8 cellular contexts compared by ENCODE assay signal in genomic region chr4:76087007-76087769, GRCh38. TPM values are rescaled to one million over a fixed set of nuclear protein-coding genes. Genes with fewer than 3 reads are reported as not detected.
DNase-seq lines count a peak whose midpoint lies in the region; ATAC-seq and TF ChIP-seq lines count a peak whose summit lies in the region.

No MANE protein-coding gene starts in this region.

- H3K4me2 ChIP-seq in OCI-LY3 (ENCODE audit: low read length) = peak overlapping the region; percentile 83

- H2AFZ ChIP-seq in OCI-LY3 (ENCODE audit: low read depth, low read length) = peak overlapping the region; percentile 95

- H4K20me1 ChIP-seq in OCI-LY3 (ENCODE audit: insufficient read depth, low read length) = no peaks in the 10 kb centered on the region

- H3K9ac ChIP-seq in HUES64 (ENCODE audit: low read depth, low read length) = peak overlapping the region; percentile 11; the same call in 1 of the 2 replicates
- H3K9ac ChIP-seq in OCI-LY3 (ENCODE audit: low read length) = peak overlapping the region; percentile 46

- DNase-seq in Daoy (ENCODE audit: low read depth) (peak; percentile 41), choroid plexus epithelial cell (ENCODE audit: low read depth) (peak; percentile 76), tibial nerve (ENCODE audit: low spot score in 2 of 2) (peak in 1 of 2 donors; percentile 39)

- TF ChIP-seq CTCF in OCI-LY3 (IDR thresholded peaks at IDR 0.05; ENCODE audit: low read depth, low read length) = peak; percentile 83
- TF ChIP-seq CTCF in choroid plexus epithelial cell (conservative IDR thresholded peaks at IDR 0.05; ENCODE audit: low read depth, low read length) = peak; percentile 78
- peak; percentile 26 to 61 (median 40) for TF ChIP-seq CTCF in tibial nerve (IDR thresholded peaks at IDR 0.05)

- peak in 1 of 2 donors; percentile 52 for TF ChIP-seq EP300 in tibial nerve (IDR thresholded peaks at IDR 0.05)

- H3K36me3 ChIP-seq in HUES64 (ENCODE audit: insufficient read depth, low read length) (no peaks in the 10 kb centered on the region), OCI-LY3 (replicated peaks; ENCODE audit: low read depth, low read length) (no peaks in the 10 kb centered on the region), tibial nerve (no peaks in the 10 kb centered on the region)

- ATAC-seq in GM19455 (IDR thresholded peaks at IDR 0.05; ENCODE audit: unreplicated experiment) (no peak), GM18517 (IDR thresholded peaks at IDR 0.05; ENCODE audit: unreplicated experiment) (no peak)

- no peak for TF ChIP-seq POLR2A in tibial nerve (IDR thresholded peaks at IDR 0.05)

- H3K79me2 ChIP-seq in OCI-LY3 (ENCODE audit: low read length) = no peaks in the 10 kb centered on the region

- H3K4me1 ChIP-seq in HUES64 (ENCODE audit: insufficient read depth, low read length) (no peaks in the 10 kb centered on the region), OCI-LY3 (ENCODE audit: low read length) (peaks cover 23% of the 10 kb centered on the region), tibial nerve (peaks cover 0 to 25% (median 6%) of the 10 kb centered on the region in 4 donors)

- WGBS in HUES64 = 37% methylated on average over 12 of the region's 13 CpGs
- 15 to 19% methylated on average over 13 of the region's 13 CpGs for WGBS in tibial nerve, 2 donors

- H3K9me3 ChIP-seq in HUES64 (ENCODE audit: insufficient read depth, low read depth, low read length) (no peaks in the 10 kb centered on the region), OCI-LY3 (ENCODE audit: insufficient read depth, low read length) (no peaks in the 10 kb centered on the region), tibial nerve (no peaks in the 10 kb centered on the region)

- H3K27me3 ChIP-seq in HUES64 (ENCODE audit: insufficient read depth, low read length) = no peaks in the 10 kb centered on the region
- H3K27me3 ChIP-seq in OCI-LY3 (ENCODE audit: low read depth, low read length) = no peaks in the 10 kb centered on the region
- no peaks in the 10 kb centered on the region for H3K27me3 ChIP-seq in layer of hippocampus (ENCODE audit: control insufficient read depth, insufficient read depth, low read length)
- no peaks in the 10 kb centered on the region for H3K27me3 ChIP-seq in tibial nerve

- H3K4me3 ChIP-seq in HUES64 (ENCODE audit: low read length) = no peak overlapping the region; the same call in 1 of the 2 replicates
- H3K4me3 ChIP-seq in OCI-LY3 (ENCODE audit: low read length) = peak overlapping the region; percentile 66
- no peak overlapping the region for H3K4me3 ChIP-seq in choroid plexus epithelial cell (ENCODE audit: low read depth, low read length)
- peak overlapping the region in 1 of 4 donors; percentile 26 for H3K4me3 ChIP-seq in tibial nerve

- H3K27ac ChIP-seq in HUES64 (ENCODE audit: low read depth, low read length) (no peak overlapping the region), OCI-LY3 (ENCODE audit: low read length) (no peak overlapping the region), layer of hippocampus (ENCODE audit: low read depth, low read length) (peak overlapping the region; percentile 21), tibial nerve (peak overlapping the region; percentile 26 to 79 (median 39))

RNA-seq across cellular contexts. Expression of gene ART3, which starts 12.7 kb away (rescaled TPM):
- total RNA-seq in Daoy (2014; rRNA removed; shearing (Covaris generic)) = not detected in 2 replicates
- polyA plus RNA-seq in HUES64 (2013, experiment 1 of 2) = 0.80 TPM
- polyA plus RNA-seq in HUES64 (2013, experiment 2 of 2) = 0.25 TPM
- 10 to 100 TPM in 3 of 4 donors, 1 to 10 TPM in 1; 2.9 to 44.4 (median 20.6) TPM for total RNA-seq in tibial nerve

RNA-seq across cellular contexts. Expression of gene CXCL11, which starts 51.3 kb away (rescaled TPM):
- total RNA-seq in Daoy (2014; rRNA removed; shearing (Covaris generic)) = 3.7 and 9.8 TPM in 2 replicates
- polyA plus RNA-seq in HUES64 (2013, experiment 1 of 2) = 0.15 TPM
- polyA plus RNA-seq in HUES64 (2013, experiment 2 of 2) = not detected
- total RNA-seq in tibial nerve = not detected

Comparison
In these comparisons a context has a peak if more than half of its experiments do, and no peak if none do; other contexts are left out.
1. H3K27ac ChIP-seq: peak in layer of hippocampus (single experiment) and tibial nerve (4 of 4); none in HUES64 (single experiment) and OCI-LY3 (single experiment).
2. Peak in every context shown above with its lines, with median percentiles within 50 percentile points of each other: CTCF ChIP-seq.